1 cellular context compared by ENCODE assay signal in the genomic region with DNA sequence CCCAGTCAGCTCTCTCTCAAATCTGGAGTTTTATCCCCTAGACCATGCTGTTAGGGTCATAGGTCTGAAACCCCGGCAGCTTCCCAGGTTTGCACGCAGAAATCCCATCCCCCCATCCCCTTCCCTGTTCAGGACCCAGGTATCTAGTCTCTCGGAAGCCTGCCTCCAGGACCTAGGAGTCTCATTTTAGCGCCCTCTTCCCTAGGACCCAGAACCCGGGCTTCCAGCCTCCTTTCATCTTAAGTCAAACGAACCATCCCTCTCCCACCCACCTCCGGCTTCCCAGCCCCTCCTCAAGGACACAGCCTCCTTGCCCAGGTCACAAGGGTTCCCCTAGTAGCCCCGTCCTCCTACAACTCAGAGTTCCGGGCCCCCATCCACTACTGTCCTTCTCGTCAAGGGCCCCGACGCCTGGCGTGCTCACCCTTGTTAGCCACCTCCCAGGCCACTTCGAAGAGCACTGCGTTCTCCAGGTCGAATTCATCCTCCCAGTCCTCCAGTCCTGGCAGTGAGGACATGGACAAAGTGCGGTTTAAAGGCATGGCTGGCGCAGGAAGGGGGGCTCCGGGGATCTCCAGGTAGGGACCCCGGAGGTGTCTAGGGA.
TF ChIP-seq lines count a peak whose summit lies in the region.

No MANE protein-coding gene starts in this region.

TF ChIP-seq in HepG2, 621 proteins besides CTCF, POLR2A, EP300 and RAD21 (continued from another document):
- TF ChIP-seq HES4 (CRISPR knock-in tag; IDR thresholded peaks at IDR 0.05; ENCODE audit: borderline replicate concordance) (0 out of 2 replicates have a peak, but pooled peaks have one; percentile 22), KLF12 (CRISPR knock-in tag; IDR thresholded peaks at IDR 0.05; ENCODE audit: borderline replicate concordance) (peak; percentile 20; the same call in 1 of the 2 replicates)
TF ChIP-seq in HepG2: peak in this region for 43.
